Comparison of ENCODE assay signal across 27 cellular contexts in genomic region chr7:4297165-4297842, GRCh38.
"Had no signal": no experiment of that assay in that cellular context is flagged by ENCODE, and none has a peak within 500 bp of the region (broad histone marks: within the 10 kb centered on the region; RNA-seq: fewer than 3 reads in every experiment).

No MANE protein-coding gene starts in this region.

- H3K4me1 Mint-ChIP-seq: activated B cell treated with CpG ODN at 0.5 μM for 24 hours; activated T-helper 17 cell treated with anti-CD3 and anti-CD28 coated beads, Interleukin-2, amount 50 U/mL, for 72 hours; T-helper 17 cell had no signal

- H3K27ac ChIP-seq: body of pancreas, colonic mucosa, WERI-Rb-1 had no signal

- H3K4me3 ChIP-seq: body of pancreas, colonic mucosa had no signal

- H3K4me1 ChIP-seq: body of pancreas, colonic mucosa had no signal

- DNase-seq: activated B cell treated with CpG ODN at 0.5 μM for 24 hours; activated CD4-positive, alpha-beta T cell treated with anti-CD3 and anti-CD28 coated beads for 48 hours; activated CD4-positive, alpha-beta T cell treated with anti-CD3 and anti-CD28 coated beads, Interleukin-2, amount 50 U/mL, for 1 hour; activated CD4-positive, alpha-beta T cell treated with anti-CD3 and anti-CD28 coated beads, Interleukin-2, amount 50 U/mL, for 48 hours; activated CD8-positive, alpha-beta memory T cell treated with anti-CD3 and anti-CD28 coated beads for 24 hours; activated CD8-positive, alpha-beta T cell treated with anti-CD3 and anti-CD28 coated beads for 36 hours; activated effector memory CD4-positive, alpha-beta T cell treated with Interleukin-2 at 50 U/mL for 16 hours; activated gamma-delta T cell treated with Interleukin-2 at 50 U/mL for 16 hours; activated naive CD4-positive, alpha-beta T cell treated with anti-CD3 and anti-CD28 coated beads, Interleukin-2, amount 50 U/mL, for 16 hours; activated naive CD4-positive, alpha-beta T cell treated with Interleukin-2 at 50 U/mL for 16 hours; activated T-cell treated with anti-CD3 and anti-CD28 coated beads, Interleukin-2, amount 50 U/mL, for 4 hours; amniotic stem cell; aorta; body of pancreas; caudate nucleus; colonic mucosa; effector CD8-positive, alpha-beta T cell; foreskin fibroblast; SW 1271; T-helper 1 cell; T-helper 17 cell; T1000; WERI-Rb-1 had no signal

- H3K27ac Mint-ChIP-seq: activated B cell treated with CpG ODN at 0.5 μM for 24 hours; activated CD8-positive, alpha-beta T cell treated with anti-CD3 and anti-CD28 coated beads for 36 hours; activated naive CD8-positive, alpha-beta T cell; activated T-helper 17 cell treated with anti-CD3 and anti-CD28 coated beads, Interleukin-2, amount 50 U/mL, for 72 hours; T-helper 17 cell; T-helper 2 cell treated with Interferon-gamma antibody and Interleukin-4, amounts not matched to agents 5 μg/mL and 100 μg/mL, for 36 hours had no signal

- FAIRE-seq: frontal cortex had no signal

- H3K36me3 ChIP-seq: colonic mucosa, WERI-Rb-1 had no signal

- H3K27me3 Mint-ChIP-seq: activated B cell treated with CpG ODN at 0.5 μM for 24 hours, T-helper 17 cell had no signal

- H3K27me3 ChIP-seq: body of pancreas, colonic mucosa had no signal

- H3K4me3 Mint-ChIP-seq: activated B cell treated with CpG ODN at 0.5 μM for 24 hours; activated CD8-positive, alpha-beta T cell treated with anti-CD3 and anti-CD28 coated beads for 36 hours; activated naive CD8-positive, alpha-beta T cell; activated T-cell treated with anti-CD3 and anti-CD28 coated beads, Interleukin-2, amount 50 U/mL, for 4 hours; activated T-helper 17 cell treated with anti-CD3 and anti-CD28 coated beads, Interleukin-2, amount 50 U/mL, for 72 hours; T-helper 17 cell; T-helper 2 cell treated with Interferon-gamma antibody and Interleukin-4, amounts not matched to agents 5 μg/mL and 100 μg/mL, for 36 hours had no signal

- H3K36me3 Mint-ChIP-seq: activated naive CD8-positive, alpha-beta T cell had no signal

- H3K9me3 ChIP-seq: body of pancreas, colonic mucosa had no signal
